Comparison of ENCODE assay signal across 9 cellular contexts in genomic region chr22:43923191-43923590, GRCh38. TPM values are rescaled to one million over a fixed set of nuclear protein-coding genes. Genes with fewer than 3 reads are reported as not detected.
DNase-seq lines count a peak whose midpoint lies in the region; ATAC-seq and TF ChIP-seq lines count a peak whose summit lies in the region.
"Had no signal": no experiment of that assay in that cellular context is flagged by ENCODE, and none has a peak within 500 bp of the region (broad histone marks: within the 10 kb centered on the region; RNA-seq: fewer than 3 reads in every experiment).

No MANE protein-coding gene starts in this region.

- H3K9me3 ChIP-seq in breast epithelium (no peaks in the 10 kb centered on the region), adrenal gland (replicated peaks in 1 of 3) (no peaks in the 10 kb centered on the region)

- no peak for TF ChIP-seq POLR2A in breast epithelium (IDR thresholded peaks at IDR 0.05)
- no peak for TF ChIP-seq POLR2A in adrenal gland (IDR thresholded peaks at IDR 0.05)

- H3K9me3 Mint-ChIP-seq in naive B cell: peaks cover 0 to 2% (median 0%) of the 10 kb centered on the region in 7 donors

- no peaks in the 10 kb centered on the region for H3K4me1 ChIP-seq in breast epithelium
- H3K4me1 ChIP-seq in adrenal gland (replicated peaks in 1 of 2): peaks cover 6 to 7% of the 10 kb centered on the region in 2 donors

- H3K4me3 Mint-ChIP-seq in naive B cell: peak overlapping the region; percentile 80 to 97 (median 92)

- peak; percentile 72 for DNase-seq in DMS53 (lab: John Stamatoyannopoulos, UW)
- peak; percentile 25 for DNase-seq in KG1 (lab: John Stamatoyannopoulos, UW)
- DNase-seq in breast epithelium (ENCODE audit: low spot score in 2 of 2): no peak
- peak; percentile 21 for DNase-seq in naive B cell
- no peak for DNase-seq in stimulated activated CD4-positive, alpha-beta T cell treated with anti-CD3 and anti-CD28 coated beads, Interleukin-4, amount 100 ng/mL, for 24 hours
- no peak for DNase-seq in adrenal gland

- TF ChIP-seq CTCF in breast epithelium (IDR thresholded peaks at IDR 0.05) (no peak), adrenal gland (IDR thresholded peaks at IDR 0.05) (no peak)

- H3K4me1 Mint-ChIP-seq in naive B cell: peaks cover 9 to 17% (median 12%) of the 10 kb centered on the region in 3 donors

- H3K36me3 ChIP-seq in breast epithelium (no peaks in the 10 kb centered on the region), adrenal gland (replicated peaks in 1 of 2) (no peaks in the 10 kb centered on the region)

- H3K27ac ChIP-seq in breast epithelium: peak overlapping the region; percentile 42 to 57
- peak overlapping the region in 1 of 5 donors; percentile 74 for H3K27ac ChIP-seq in adrenal gland

- intact Hi-C loops in breast epithelium (cut with DNase I; ENCODE audit: low total_unique reads) (no loop called here), adrenal gland (cut with DNase I) (no loop called here)

- WGBS in adrenal gland, 4 donors: 2 to 5% (median 3%) methylated on average over 9 to 13 of the region's 13 CpGs

- H3K27me3 ChIP-seq in breast epithelium (no peaks in the 10 kb centered on the region), adrenal gland (no peaks in the 10 kb centered on the region)

- ATAC-seq in naive B cell (ENCODE audit: low read depth in 2 of 2) (peak; percentile 71 to 78), HG03159 (IDR thresholded peaks at IDR 0.05; ENCODE audit: unreplicated experiment) (no peak), HG02970 (IDR thresholded peaks at IDR 0.05; ENCODE audit: low FRiP score, unreplicated experiment) (no peak)

- H3K36me3 Mint-ChIP-seq in naive B cell: no peaks in the 10 kb centered on the region

- peaks cover 19 to 74% (median 62%) of the 10 kb centered on the region in 3 donors for H3K27me3 Mint-ChIP-seq in naive B cell

- peak overlapping the region; percentile 47 to 85 (median 67) for H3K4me3 ChIP-seq in breast epithelium
- H3K4me3 ChIP-seq in adrenal gland: peak overlapping the region in 2 of 4 donors; percentile 50 to 60

- H3K27ac Mint-ChIP-seq in naive B cell: peak overlapping the region in 5 of 6 donors; percentile 6 to 90 (median 46)

RNA-seq across cellular contexts. Expression of gene PNPLA3, which starts 0.4 kb away (rescaled TPM):
- total RNA-seq in breast epithelium (1 to 10 TPM; 2.4 to 3.1 (median 2.9) TPM), adrenal gland (1 to 10 TPM in 2 of 8 donors, under 1 TPM in 5, not detected in 1; 0.15 to 2.3 (median 0.42) TPM)
- polyA plus RNA-seq in naive B cell (ENCODE audit: low read depth in 6 of 6) (not detected), adrenal gland (1 to 10 TPM in 1 of 3 donors, under 1 TPM in 2; 0.27 to 4.4 (median 0.32) TPM)

RNA-seq across cellular contexts. Expression of gene PNPLA5, which starts 31.4 kb away (rescaled TPM):
- total RNA-seq in breast epithelium: not detected
- polyA plus RNA-seq in naive B cell (ENCODE audit: low read depth in 6 of 6): not detected
- not detected for total RNA-seq in adrenal gland
- not detected for polyA plus RNA-seq in adrenal gland
- total RNA-seq: pulmonary artery endothelial cell had no signal

RNA-seq across cellular contexts. Expression of gene SAMM50, which starts 32.1 kb away (rescaled TPM):
- 10 to 100 TPM; 36.1 to 40.6 (median 36.4) TPM for total RNA-seq in breast epithelium
- polyA plus RNA-seq in naive B cell (ENCODE audit: low read depth in 6 of 6): 10 to 100 TPM; 64.0 to 96.1 (median 75.4) TPM
- 10 to 100 TPM; 44.9 to 85.7 (median 58.4) TPM for total RNA-seq in adrenal gland
- 10 to 100 TPM; 15.8 to 91.5 (median 18.7) TPM for polyA plus RNA-seq in adrenal gland

Comparison
In these comparisons a context has a peak if more than half of its experiments do, and no peak if none do; other contexts are left out.
1. DNase-seq: peak in DMS53 (single experiment), KG1 (single experiment) and naive B cell (single experiment); none in breast epithelium (0 of 2), stimulated activated CD4-positive, alpha-beta T cell treated with anti-CD3 and anti-CD28 coated beads, Interleukin-4, amount 100 ng/mL, for 24 hours (single experiment) and adrenal gland (0 of 7).
2. ATAC-seq: peak in naive B cell (2 of 2); none in HG03159 (single experiment) and HG02970 (single experiment).